In genomic region chr12:107736914-107737313, GRCh38 we compare ENCODE assay signal across 1 cellular context.
TF ChIP-seq lines count a peak whose summit lies in the region.

No MANE protein-coding gene starts in this region.

TF ChIP-seq in GM12878, 131 proteins besides CTCF, POLR2A, EP300 and RAD21 (continued from another document):
- TF ChIP-seq ATF7 (IDR thresholded peaks at IDR 0.05; ENCODE audit: low read depth) (peak; percentile 79), CBX5 (IDR thresholded peaks at IDR 0.05; ENCODE audit: low read depth) (no peak), ESRRA (IDR thresholded peaks at IDR 0.05; ENCODE audit: low read length) (no peak), ZBTB40 (IDR thresholded peaks at IDR 0.05; ENCODE audit: borderline replicate concordance) (peak; percentile 36; the same call in 1 of the 2 replicates), IRF4 (IDR thresholded peaks at IDR 0.05; ENCODE audit: low read depth, low read length) (peak; percentile 76; the same call in 1 of the 2 replicates), ZNF384 (IDR thresholded peaks at IDR 0.05; ENCODE audit: borderline replicate concordance, low read depth, low read length) (peak; percentile 73; the same call in 1 of the 2 replicates), IKZF1 (conservative IDR thresholded peaks at IDR 0.05) (no peak), ASH2L (IDR thresholded peaks at IDR 0.05; ENCODE audit: borderline replicate concordance, low read depth) (no peak), NBN (IDR thresholded peaks at IDR 0.05) (peak; percentile 51; the same call in 1 of the 2 replicates), SIN3A (IDR thresholded peaks at IDR 0.05; ENCODE audit: low read depth, low read length) (no peak), IRF3 (IDR thresholded peaks at IDR 0.05) (no peak), PBX3 (IDR thresholded peaks at IDR 0.05; ENCODE audit: insufficient replicate concordance, low read depth, low read length) (peak; percentile 65), SUPT20H (IDR thresholded peaks at IDR 0.05; ENCODE audit: borderline replicate concordance, control insufficient read depth, low read depth, low read length) (no peak), RELB (IDR thresholded peaks at IDR 0.05; ENCODE audit: low read depth) (no peak), CEBPB (IDR thresholded peaks at IDR 0.05; ENCODE audit: borderline replicate concordance in 1 of 2, low read depth in 2 of 2, low read length in 2 of 2) (no peak), CUX1 (IDR thresholded peaks at IDR 0.05; ENCODE audit: insufficient replicate concordance, low read depth, low read length) (no peak), BHLHE40 (IDR thresholded peaks at IDR 0.05; ENCODE audit: borderline replicate concordance in 1 of 2, low read depth in 2 of 2, low read length in 1 of 2) (no peak), CREM (IDR thresholded peaks at IDR 0.05; ENCODE audit: low read depth) (peak; percentile 61; the same call in 1 of the 2 replicates), HSF1 (IDR thresholded peaks at IDR 0.05; ENCODE audit: low read depth, low read length) (no peak), MEF2B (IDR thresholded peaks at IDR 0.05; ENCODE audit: partially characterized antibody, poor library complexity, severe bottlenecking) (peak; percentile 70), ATF2 (IDR thresholded peaks at IDR 0.05; ENCODE audit: low read length) (no peak), EZH2 (IDR thresholded peaks at IDR 0.05; ENCODE audit: borderline replicate concordance, control insufficient read depth, low read depth, low read length) (no peak), CREB1 (IDR thresholded peaks at IDR 0.05; ENCODE audit: low read depth) (peak; percentile 89), PKNOX1 (IDR thresholded peaks at IDR 0.05) (peak; percentile 80), MTA2 (IDR thresholded peaks at IDR 0.05; ENCODE audit: low read depth) (0 out of 2 replicates have a peak, but pooled peaks have one; percentile 23), GABPA (IDR thresholded peaks at IDR 0.05; ENCODE audit: low read depth) (peak; percentile 63; the same call in 1 of the 2 replicates), ZNF687 (IDR thresholded peaks at IDR 0.05) (peak; percentile 54; the same call in 1 of the 2 replicates), HDAC6 (IDR thresholded peaks at IDR 0.05; ENCODE audit: unreplicated experiment) (no peak), SMAD5 (IDR thresholded peaks at IDR 0.05; ENCODE audit: low read depth) (no peak), POLR2AphosphoS5 (IDR thresholded peaks at IDR 0.05; ENCODE audit: low read length) (0 out of 2 replicates have a peak, but pooled peaks have one; percentile 27), HDAC2 (IDR thresholded peaks at IDR 0.05) (no peak), ZNF24 (IDR thresholded peaks at IDR 0.05) (no peak), YY1 (IDR thresholded peaks at IDR 0.05; ENCODE audit: low read depth, low read length) (no peak), SPI1 (IDR thresholded peaks at IDR 0.05; ENCODE audit: borderline replicate concordance, insufficient read depth, low read depth, low read length) (peak; percentile 99), HDGF (IDR thresholded peaks at IDR 0.05) (no peak), ZNF217 (IDR thresholded peaks at IDR 0.05) (no peak)
TF ChIP-seq in GM12878: peak in this region for 17.
